In the genomic region with DNA sequence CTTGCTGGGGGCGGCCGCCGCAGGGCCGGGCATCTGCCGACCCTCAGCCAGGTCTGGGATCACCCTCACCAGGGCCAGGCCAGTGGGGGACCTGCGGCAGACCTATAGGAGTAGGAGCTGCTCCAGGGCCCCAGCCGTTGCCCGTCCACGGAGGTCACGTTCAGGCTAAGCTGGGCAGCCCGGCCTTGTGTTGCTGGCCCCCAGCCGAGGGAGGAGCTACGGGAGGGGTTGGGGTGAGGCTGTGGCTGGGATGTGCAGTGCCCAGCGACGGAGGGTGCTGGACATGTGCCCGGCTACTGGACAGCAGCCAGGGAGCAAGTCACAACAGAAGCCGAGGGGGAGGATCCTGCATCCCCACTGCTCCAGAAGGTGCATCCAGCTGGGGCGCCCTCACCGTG, we compare ENCODE assay signal across 15 cellular contexts. TPM values are rescaled to one million over a fixed set of nuclear protein-coding genes. Genes with fewer than 3 reads are reported as not detected.
DNase-seq lines count a peak whose midpoint lies in the region; ATAC-seq lines count a peak whose summit lies in the region.
"Had no signal": no experiment of that assay in that cellular context is flagged by ENCODE, and none has a peak within 500 bp of the region (broad histone marks: within the 10 kb centered on the region; RNA-seq: fewer than 3 reads in every experiment).

No MANE protein-coding gene starts in this region.

- ATAC-seq in HG03045 (IDR thresholded peaks at IDR 0.05; ENCODE audit: unreplicated experiment), result no peak
- ATAC-seq: activated CD8-positive, alpha-beta T cell treated with anti-CD3 and anti-CD28 coated beads, Interleukin-2, amount 10 ng/mL, durations not matched to agents 7 days and 5 days had no signal

- peak; percentile 78 for DNase-seq in COR-L47 (lab: John Stamatoyannopoulos, UW)
- peak; percentile 63 for DNase-seq in RPMI7951 (ENCODE audit: low read depth)
- DNase-seq in head of caudate nucleus, result peak; percentile 40 to 90 (median 80)
- DNase-seq in pons (ENCODE audit: low spot score), result peak; percentile 77
- no peak for DNase-seq in NCI-H82 treated with DMSO at 0.1 percent for 48 hours (lab: John Stamatoyannopoulos, UW; ENCODE audit: unreplicated experiment)
- no peak for DNase-seq in activated CD4-positive, CD25-positive, alpha-beta regulatory T cell (lab: John Stamatoyannopoulos, UW)
- no peak for DNase-seq in LoVo (ENCODE audit: low spot score)
- DNase-seq: activated CD8-positive, alpha-beta T cell treated with anti-CD3 and anti-CD28 coated beads, Interleukin-2, amount 10 ng/mL, durations not matched to agents 7 days and 5 days; activated naive CD8-positive, alpha-beta T cell treated with anti-CD3 and anti-CD28 coated beads, Interleukin-2, amount 10 ng/mL, durations not matched to agents 7 days and 5 days; effector CD8-positive, alpha-beta T cell; NCI-H1694 treated with DMSO at 0.1 percent for 48 hours had no signal

- intact Hi-C loops in head of caudate nucleus (cut with DNase I), result loop anchor here (10.0 kb wide), 2 partner anchors 237 to 483 kb away; no protein-coding TSS in a partner anchor

RNA-seq across cellular contexts. Expression of a gene that starts 39.6 kb away (rescaled TPM):
- not detected in 2 replicates for total RNA-seq in RPMI7951 (2014; rRNA removed; shearing (Covaris generic))
- total RNA-seq: activated CD8-positive, alpha-beta T cell treated with anti-CD3 and anti-CD28 coated beads, Interleukin-2, amount 10 ng/mL, durations not matched to agents 7 days and 5 days; activated naive CD8-positive, alpha-beta T cell treated with anti-CD3 and anti-CD28 coated beads, Interleukin-2, amount 10 ng/mL, durations not matched to agents 7 days and 5 days; B cell; neural crest cell; thoracic aorta had no signal

RNA-seq across cellular contexts. Expression of a gene that starts 50.0 kb away (rescaled TPM):
- total RNA-seq in RPMI7951 (2014; rRNA removed; shearing (Covaris generic)), result 0.98 and 1.4 TPM in 2 replicates

Comparison
In these comparisons a context has a peak if more than half of its experiments do, and no peak if none do; other contexts are left out.
1. DNase-seq: peak in COR-L47 (single experiment), RPMI7951 (single experiment), head of caudate nucleus (42 of 42) and pons (single experiment); none in NCI-H82 treated with DMSO at 0.1 percent for 48 hours (single experiment), activated CD4-positive, CD25-positive, alpha-beta regulatory T cell (0 of 4) and LoVo (single experiment).